19 cellular contexts compared by ENCODE assay signal in genomic region chrX:71537743-71538142, GRCh38. TPM values are rescaled to one million over a fixed set of nuclear protein-coding genes. Genes with fewer than 3 reads are reported as not detected.
A peak's percentile ranks its signal among the peaks of the same experiment; 100 is the strongest.
DNase-seq lines count a peak whose midpoint lies in the region; ATAC-seq and TF ChIP-seq lines count a peak whose summit lies in the region.
"Had no signal": no experiment of that assay in that cellular context is flagged by ENCODE, and none has a peak within 500 bp of the region (broad histone marks: within the 10 kb centered on the region; RNA-seq: fewer than 3 reads in every experiment).

No MANE protein-coding gene starts in this region.

- H3K9me3 Mint-ChIP-seq in activated CD4-positive, alpha-beta T cell treated with anti-CD3 and anti-CD28 coated beads for 36 hours (ENCODE audit: low read depth) = no peaks in the 10 kb centered on the region
- H3K9me3 Mint-ChIP-seq in activated naive CD4-positive, alpha-beta T cell treated with anti-CD3 and anti-CD28 coated beads, Interleukin-2, amount 50 U/mL, for 72 hours = no peaks in the 10 kb centered on the region
- no peaks in the 10 kb centered on the region for H3K9me3 Mint-ChIP-seq in natural killer cell treated with Interleukin-12 subunit alpha and Interleukin-12 subunit beta and Interleukin-15 and Interleukin-18, amount 100 ng/mL, for 72 hours

- CTCF ChIA-PET in activated CD4-positive, alpha-beta T cell treated with anti-CD3 and anti-CD28 coated beads for 36 hours (lab: Charles Lee) = interaction anchor here (1.2 kb wide), 1 partner anchor 26 kb away, joined by 3 read pairs; no protein-coding TSS in a partner anchor

- TF ChIP-seq CTCF in HFF-Myc (IDR thresholded peaks at IDR 0.05; ENCODE audit: low read depth, low read length, missing control alignments) = no peak

- peaks cover 29% of the 10 kb centered on the region for H3K4me1 Mint-ChIP-seq in activated CD4-positive, alpha-beta T cell treated with anti-CD3 and anti-CD28 coated beads for 36 hours
- peaks cover 27 to 38% of the 10 kb centered on the region in 2 donors for H3K4me1 Mint-ChIP-seq in natural killer cell treated with Interleukin-12 subunit alpha and Interleukin-12 subunit beta and Interleukin-15 and Interleukin-18, amount 100 ng/mL, for 72 hours (ENCODE audit: low read depth in 2 of 2)

- H3K27me3 Mint-ChIP-seq in activated CD4-positive, alpha-beta T cell treated with anti-CD3 and anti-CD28 coated beads for 36 hours = no peaks in the 10 kb centered on the region
- H3K27me3 Mint-ChIP-seq in natural killer cell treated with Interleukin-12 subunit alpha and Interleukin-12 subunit beta and Interleukin-15 and Interleukin-18, amount 100 ng/mL, for 72 hours = peaks cover 0 to 5% of the 10 kb centered on the region in 2 donors

- no peak for DNase-seq in activated CD4-positive, alpha-beta T cell treated with anti-CD3 and anti-CD28 coated beads for 36 hours
- DNase-seq in activated CD4-positive, alpha-beta T cell treated with anti-CD3 and anti-CD28 coated beads, Interleukin-2, amount 50 U/mL, for 4 hours = no peak
- DNase-seq in HFF-Myc (ENCODE audit: extremely low read depth, low read depth) (no peak), NCI-H1436 treated with DMSO at 0.1 percent for 48 hours (lab: John Stamatoyannopoulos, UW) (no peak), amygdala (lab: John Stamatoyannopoulos, UW) (no peak)
- DNase-seq in activated naive CD4-positive, alpha-beta T cell treated with anti-CD3 and anti-CD28 coated beads, Interleukin-2, amount 50 U/mL, for 72 hours (ENCODE audit: low spot score in 2 of 2) = no peak
- no peak for DNase-seq in natural killer cell treated with Interleukin-12 subunit alpha and Interleukin-12 subunit beta and Interleukin-15 and Interleukin-18, amount 100 ng/mL, for 72 hours (ENCODE audit: low spot score)
- DNase-seq: activated CD8-positive, alpha-beta memory T cell treated with anti-CD3 and anti-CD28 coated beads, Interleukin-2, amount 50 U/mL, for 48 hours; aorta; C1 segment of cervical spinal cord; colonic mucosa; foreskin keratinocyte; left lung; ovary; stimulated activated CD4-positive, alpha-beta T cell treated with anti-CD3 and anti-CD28 coated beads, Interleukin-4, amount 100 ng/mL, for 24 hours; stimulated activated CD8-positive, alpha-beta memory T cell treated with anti-CD3 and anti-CD28 coated beads, Interleukin-4, amount 100 ng/mL, for 48 hours had no signal

- peak overlapping the region; percentile 96 for H3K4me3 Mint-ChIP-seq in activated CD4-positive, alpha-beta T cell treated with anti-CD3 and anti-CD28 coated beads for 36 hours
- peak overlapping the region; percentile 99 for H3K4me3 Mint-ChIP-seq in natural killer cell treated with Interleukin-12 subunit alpha and Interleukin-12 subunit beta and Interleukin-15 and Interleukin-18, amount 100 ng/mL, for 72 hours

- H3K36me3 Mint-ChIP-seq in activated CD4-positive, alpha-beta T cell treated with anti-CD3 and anti-CD28 coated beads for 36 hours (ENCODE audit: low read depth) = peaks cover 81% of the 10 kb centered on the region
- H3K36me3 Mint-ChIP-seq in activated naive CD4-positive, alpha-beta T cell treated with anti-CD3 and anti-CD28 coated beads, Interleukin-2, amount 50 U/mL, for 72 hours = peaks cover 34 to 67% of the 10 kb centered on the region in 2 donors
- peaks cover 40% of the 10 kb centered on the region for H3K36me3 Mint-ChIP-seq in natural killer cell treated with Interleukin-12 subunit alpha and Interleukin-12 subunit beta and Interleukin-15 and Interleukin-18, amount 100 ng/mL, for 72 hours

- 0 out of 2 replicates have a peak overlapping the region, but pooled peaks have one; percentile 4 for H3K4me3 ChIP-seq in HFF-Myc (replicated peaks; ENCODE audit: low read depth, low read length)
- H3K4me3 ChIP-seq: colonic mucosa, K562, left lung, ovary, tibial nerve had no signal

- intact Hi-C loops in activated CD4-positive, alpha-beta T cell treated with anti-CD3 and anti-CD28 coated beads for 36 hours (cut with DNase I, micrococcal nuclease) = loop anchor here in 1 of 2 experiments (10.0 kb wide), 1 partner anchor 737 kb away; the partner anchor contains the start of gene RPS4X

- H3K27ac Mint-ChIP-seq in activated CD4-positive, alpha-beta T cell treated with anti-CD3 and anti-CD28 coated beads for 36 hours = peak overlapping the region; percentile 73
- peak overlapping the region; percentile 92 to 96 for H3K27ac Mint-ChIP-seq in activated naive CD4-positive, alpha-beta T cell treated with anti-CD3 and anti-CD28 coated beads, Interleukin-2, amount 50 U/mL, for 72 hours
- H3K27ac Mint-ChIP-seq in natural killer cell treated with Interleukin-12 subunit alpha and Interleukin-12 subunit beta and Interleukin-15 and Interleukin-18, amount 100 ng/mL, for 72 hours = peak overlapping the region; percentile 73 to 79

- POLR2A ChIA-PET in activated CD4-positive, alpha-beta T cell treated with anti-CD3 and anti-CD28 coated beads for 36 hours (lab: Charles Lee) = no interaction called here

- ATAC-seq in activated CD4-positive, alpha-beta T cell treated with anti-CD3 and anti-CD28 coated beads for 36 hours = no peak
- no peak for ATAC-seq in activated naive CD4-positive, alpha-beta T cell treated with anti-CD3 and anti-CD28 coated beads, Interleukin-2, amount 50 U/mL, for 72 hours
- no peak for ATAC-seq in natural killer cell treated with Interleukin-12 subunit alpha and Interleukin-12 subunit beta and Interleukin-15 and Interleukin-18, amount 100 ng/mL, for 72 hours
- no peak for ATAC-seq in HG02642 (IDR thresholded peaks at IDR 0.05; ENCODE audit: poor library complexity, unreplicated experiment)
- ATAC-seq: foreskin keratinocyte, K562, left lung had no signal

RNA-seq across cellular contexts. Expression of gene OGT, which starts 4.8 kb away (rescaled TPM):
- 100 to 1,000 TPM; 331 to 339 TPM for total RNA-seq in activated CD4-positive, alpha-beta T cell treated with anti-CD3 and anti-CD28 coated beads for 36 hours
- 100 to 1,000 TPM; 362 to 427 TPM for total RNA-seq in activated naive CD4-positive, alpha-beta T cell treated with anti-CD3 and anti-CD28 coated beads, Interleukin-2, amount 50 U/mL, for 72 hours
- total RNA-seq in natural killer cell treated with Interleukin-12 subunit alpha and Interleukin-12 subunit beta and Interleukin-15 and Interleukin-18, amount 100 ng/mL, for 72 hours = 100 to 1,000 TPM; 309 to 356 TPM

RNA-seq across cellular contexts. Expression of gene GCNA, which starts 40.5 kb away (rescaled TPM):
- total RNA-seq in activated CD4-positive, alpha-beta T cell treated with anti-CD3 and anti-CD28 coated beads for 36 hours = 1 to 10 TPM; 3.1 to 3.5 TPM
- total RNA-seq in activated naive CD4-positive, alpha-beta T cell treated with anti-CD3 and anti-CD28 coated beads, Interleukin-2, amount 50 U/mL, for 72 hours = 1 to 10 TPM; 4.1 to 6.0 TPM
- 1 to 10 TPM; 5.5 to 6.1 TPM for total RNA-seq in natural killer cell treated with Interleukin-12 subunit alpha and Interleukin-12 subunit beta and Interleukin-15 and Interleukin-18, amount 100 ng/mL, for 72 hours
